2 cellular contexts compared by ENCODE assay signal in genomic region chr20:9501473-9501872, GRCh38.
TF ChIP-seq lines count a peak whose summit lies in the region.

No MANE protein-coding gene starts in this region.

TF ChIP-seq in A549, 52 proteins besides CTCF, POLR2A, EP300 and RAD21:
- TF ChIP-seq NFE2L2 (conservative IDR thresholded peaks at IDR 0.05; ENCODE audit: low read length) (no peak), MAFK (IDR thresholded peaks at IDR 0.05; ENCODE audit: partially characterized antibody) (no peak), PHF8 (IDR thresholded peaks at IDR 0.05; ENCODE audit: borderline replicate concordance, low read depth) (no peak), MYC (IDR thresholded peaks at IDR 0.05; ENCODE audit: borderline replicate concordance, low read length) (no peak), CHD2 (IDR thresholded peaks at IDR 0.05; ENCODE audit: low read length, partially characterized antibody) (no peak), HOXB5 (CRISPR knock-in tag; IDR thresholded peaks at IDR 0.05) (no peak)

TF ChIP-seq in HepG2, 621 proteins besides CTCF, POLR2A, EP300 and RAD21:
- no peak for TF ChIP-seq ZNF574 (CRISPR knock-in tag; IDR thresholded peaks at IDR 0.05)
- TF ChIP-seq ZNF709 (CRISPR knock-in tag; IDR thresholded peaks at IDR 0.05) = no peak
- no peak for TF ChIP-seq SIX1 (CRISPR knock-in tag; IDR thresholded peaks at IDR 0.05; ENCODE audit: borderline replicate concordance)
- no peak for TF ChIP-seq ZMYM4 (CRISPR knock-in tag; IDR thresholded peaks at IDR 0.05)
